In genomic region chr6:36873115-36873514, GRCh38 we compare ENCODE assay signal across 1 cellular context.
A peak's percentile ranks its signal among the peaks of the same experiment; 100 is the strongest.
TF ChIP-seq lines count a peak whose summit lies in the region.

No MANE protein-coding gene starts in this region.

TF ChIP-seq in HepG2, 621 proteins besides CTCF, POLR2A, EP300 and RAD21:
- no peak for TF ChIP-seq SMARCC2 (IDR thresholded peaks at IDR 0.05)
- no peak for TF ChIP-seq ZNF256 (CRISPR knock-in tag; conservative IDR thresholded peaks at IDR 0.05)
- no peak for TF ChIP-seq MTERF4 (CRISPR knock-in tag; IDR thresholded peaks at IDR 0.05)
- no peak for TF ChIP-seq MED1 (CRISPR knock-in tag; IDR thresholded peaks at IDR 0.05)
- TF ChIP-seq BCLAF1 (IDR thresholded peaks at IDR 0.05) = no peak
- TF ChIP-seq KAT2B (IDR thresholded peaks at IDR 0.05; ENCODE audit: borderline replicate concordance, low read depth, low read length) = no peak
- no peak for TF ChIP-seq ZNF143 (CRISPR knock-in tag; IDR thresholded peaks at IDR 0.05)
- TF ChIP-seq ZNF207 (IDR thresholded peaks at IDR 0.05; ENCODE audit: borderline replicate concordance) = no peak
- TF ChIP-seq CREB3 (CRISPR knock-in tag; IDR thresholded peaks at IDR 0.05) = 0 out of 2 replicates have a peak, but pooled peaks have one; percentile 33
- TF ChIP-seq ZNF280B (CRISPR knock-in tag; IDR thresholded peaks at IDR 0.05; ENCODE audit: borderline replicate concordance) = no peak
- TF ChIP-seq GPN1 (CRISPR knock-in tag; IDR thresholded peaks at IDR 0.05; ENCODE audit: borderline replicate concordance) = no peak
- no peak for TF ChIP-seq XRCC5 (optimal IDR thresholded peaks at IDR 0.05; ENCODE audit: low read length)
- no peak for TF ChIP-seq SNRNP70 (IDR thresholded peaks at IDR 0.05; ENCODE audit: low read depth, low read length)
- TF ChIP-seq DRAP1 (CRISPR knock-in tag; IDR thresholded peaks at IDR 0.05) = 0 out of 2 replicates have a peak, but pooled peaks have one; percentile 6
